In the genomic region with DNA sequence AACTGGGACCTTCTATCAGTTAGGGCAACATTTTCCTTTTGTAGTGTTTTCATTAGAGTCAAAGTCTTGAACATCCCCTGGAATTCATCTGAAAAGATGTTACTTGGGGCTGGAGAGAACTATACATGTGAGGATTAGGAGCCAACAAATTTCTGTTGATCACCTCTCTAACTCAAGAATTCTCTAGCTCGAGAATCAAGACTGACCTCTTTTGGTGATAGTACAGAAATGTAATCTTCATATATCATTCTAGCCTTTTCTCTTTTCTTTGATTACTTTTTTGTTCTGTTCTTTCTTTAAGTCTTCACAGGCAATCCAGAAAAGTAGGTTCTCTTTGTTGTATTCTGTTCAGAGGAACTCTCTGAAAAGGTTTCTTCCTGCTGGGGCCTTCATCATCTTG, we compare ENCODE assay signal across 9 cellular contexts. TPM values are rescaled to one million over a fixed set of nuclear protein-coding genes. Genes with fewer than 3 reads are reported as not detected.
DNase-seq lines count a peak whose midpoint lies in the region; ATAC-seq and TF ChIP-seq lines count a peak whose summit lies in the region.
"Had no signal": no experiment of that assay in that cellular context is flagged by ENCODE, and none has a peak within 500 bp of the region (broad histone marks: within the 10 kb centered on the region; RNA-seq: fewer than 3 reads in every experiment).

No MANE protein-coding gene starts in this region.

- intact Hi-C loops in HCT116 (cut with micrococcal nuclease): loop anchor here (10.0 kb wide), 1 partner anchor 218 kb away; a partner anchor contains a TSS
- intact Hi-C loops in mucosa of descending colon (cut with DNase I, micrococcal nuclease): no loop called here

- peaks cover 90 to 100% (median 100%) of the 10 kb centered on the region in 11 experiments for H4K20me1 ChIP-seq in BLaER1 treated with 17β-estradiol and CSF1 and Interleukin-3, amounts not matched to agents 10 nM and 100 nM
- no peaks in the 10 kb centered on the region for H4K20me1 ChIP-seq in HCT116 (ENCODE audit: insufficient read depth)

- H3K9me3 ChIP-seq in BLaER1 treated with 17β-estradiol and CSF1 and Interleukin-3, amounts not matched to agents 10 nM and 100 nM (replicated peaks in 1 of 11): no peaks in the 10 kb centered on the region; a peak in 1 of 22 replicates
- H3K9me3 ChIP-seq in HCT116 (ENCODE audit: control insufficient read depth in 1 of 2, insufficient read depth in 1 of 2, low read depth in 1 of 2, low read length in 2 of 2) (no peaks in the 10 kb centered on the region), mucosa of descending colon (no peaks in the 10 kb centered on the region)
- H3K9me3 ChIP-seq: right lobe of liver had no signal

- CTCF ChIA-PET in HCT116 (lab: Charles Lee): interaction anchor here (1.0 to 1.4 kb wide), 2 partner anchors 19 to 215 kb away, joined by 3 to 5 read pairs; no protein-coding TSS in a partner anchor

- no peak for ATAC-seq in HCT116
- ATAC-seq in activated naive CD4-positive, alpha-beta T cell treated with anti-CD3 and anti-CD28 coated beads, Interleukin-2, amount 50 U/mL, for 72 hours: no peak
- ATAC-seq in mucosa of descending colon: peak; percentile 22
- no peak for ATAC-seq in HG03439 (IDR thresholded peaks at IDR 0.05; ENCODE audit: unreplicated experiment)
- ATAC-seq in GM18868 (IDR thresholded peaks at IDR 0.05; ENCODE audit: unreplicated experiment): no peak

- TF ChIP-seq CTCF in HCT116 (IDR thresholded peaks at IDR 0.05 in 2 of 3, conservative IDR thresholded peaks at IDR 0.05 in 1 of 3; ENCODE audit: borderline replicate concordance in 1 of 3, insufficient read depth in 1 of 3, low read depth in 2 of 3, low read length in 2 of 3) (peak in 1 of 3 experiments; percentile 12; a peak in 2 of 6 replicates), mucosa of descending colon (IDR thresholded peaks at IDR 0.05) (no peak)

- RAD21 ChIA-PET in HCT116 (lab: Charles Lee; ENCODE audit: low non-redundant PET in 1 of 2, low total read pairs in 2 of 2, uncharacterized antibody in 2 of 2, unreplicated experiment in 2 of 2): interaction anchor here in 1 of 2 experiments (0.6 kb wide), 1 partner anchor 307 kb away, joined by 3 read pairs; no protein-coding TSS in a partner anchor

- POLR2A ChIA-PET in HCT116 (lab: Charles Lee): interaction anchor here (1.4 to 1.5 kb wide), 2 partner anchors 18 to 26 kb away, joined by 3 read pairs; a partner anchor contains a TSS

- no TSS peak for BruUV-seq in HCT116 (replicated peaks; lab: Mats Ljungman, UMichigan)

- H3K36me3 ChIP-seq in BLaER1 treated with 17β-estradiol and CSF1 and Interleukin-3, amounts not matched to agents 10 nM and 100 nM: peaks cover 3 to 94% (median 65%) of the 10 kb centered on the region in 11 experiments
- H3K36me3 ChIP-seq in HCT116 (ENCODE audit: control insufficient read depth in 1 of 2, insufficient read depth in 2 of 2, low read length in 2 of 2) (no peaks in the 10 kb centered on the region), mucosa of descending colon (ENCODE audit: low read depth) (peaks cover 5% of the 10 kb centered on the region)
- H3K36me3 ChIP-seq: right lobe of liver had no signal

- peaks cover 61 to 96% (median 82%) of the 10 kb centered on the region in 10 experiments for H3K4me1 ChIP-seq in BLaER1 treated with 17β-estradiol and CSF1 and Interleukin-3, amounts not matched to agents 10 nM and 100 nM
- H3K4me1 ChIP-seq in HCT116 (ENCODE audit: control insufficient read depth in 1 of 2, insufficient read depth in 2 of 2, low read length in 2 of 2) (peaks cover 35% of the 10 kb centered on the region in 2 experiments), mucosa of descending colon (ENCODE audit: low read depth) (peaks cover 57% of the 10 kb centered on the region)

- H3K9me2 ChIP-seq in HCT116 (ENCODE audit: insufficient read depth): no peaks in the 10 kb centered on the region

- peak overlapping the region; percentile 78 to 91 for H3K27ac Mint-ChIP-seq in activated naive CD4-positive, alpha-beta T cell treated with anti-CD3 and anti-CD28 coated beads, Interleukin-2, amount 50 U/mL, for 72 hours

- no peak overlapping the region for H3K4me3 ChIP-seq in BLaER1 treated with 17β-estradiol and CSF1 and Interleukin-3, amounts not matched to agents 10 nM and 100 nM
- H3K4me3 ChIP-seq in HCT116 (replicated peaks in 1 of 2; ENCODE audit: low read depth in 1 of 2, low read length in 2 of 2) (no peak overlapping the region), mucosa of descending colon (no peak overlapping the region)
- H3K4me3 ChIP-seq: right lobe of liver had no signal

- peak overlapping the region in 5 of 11 experiments; percentile 20 to 41 (median 33); a peak in 7 of 22 replicates for H3K9ac ChIP-seq in BLaER1 treated with 17β-estradiol and CSF1 and Interleukin-3, amounts not matched to agents 10 nM and 100 nM
- H3K9ac ChIP-seq in HCT116 (ENCODE audit: low read length): peak overlapping the region; percentile 42; the same call in 1 of the 2 replicates

- H3K36me3 Mint-ChIP-seq in activated naive CD4-positive, alpha-beta T cell treated with anti-CD3 and anti-CD28 coated beads, Interleukin-2, amount 50 U/mL, for 72 hours: peaks cover 0 to 10% of the 10 kb centered on the region in 2 donors

- peak; percentile 45 for TF ChIP-seq RAD21 in HCT116 (IDR thresholded peaks at IDR 0.05; ENCODE audit: low read depth)

- H3K9me3 Mint-ChIP-seq in activated naive CD4-positive, alpha-beta T cell treated with anti-CD3 and anti-CD28 coated beads, Interleukin-2, amount 50 U/mL, for 72 hours: no peaks in the 10 kb centered on the region

- TF ChIP-seq POLR2A in HCT116 (IDR thresholded peaks at IDR 0.05; ENCODE audit: borderline replicate concordance, extremely low read depth, insufficient read depth, insufficient read length): no peak

- H3K79me2 ChIP-seq in HCT116 (ENCODE audit: insufficient read depth, low read length): peaks cover 82% of the 10 kb centered on the region

- H3K27me3 ChIP-seq in BLaER1 treated with 17β-estradiol and CSF1 and Interleukin-3, amounts not matched to agents 10 nM and 100 nM: no peaks in the 10 kb centered on the region
- H3K27me3 ChIP-seq in HCT116 (ENCODE audit: insufficient read depth, low read length): no peaks in the 10 kb centered on the region
- H3K27me3 ChIP-seq: right lobe of liver had no signal

- no peak overlapping the region for H2AFZ ChIP-seq in HCT116 (ENCODE audit: low read depth, low read length, poor library complexity, severe bottlenecking)

- peak overlapping the region; percentile 35 to 93 (median 69); a peak in 15 of 22 replicates for H3K4me2 ChIP-seq in BLaER1 treated with 17β-estradiol and CSF1 and Interleukin-3, amounts not matched to agents 10 nM and 100 nM
- H3K4me2 ChIP-seq in HCT116 (ENCODE audit: low read length): peak overlapping the region; percentile 75

- DNase-seq in HCT116 (ENCODE audit: low read depth, low spot score) (no peak), mucosa of descending colon (no peak), NCI-H2227 (lab: John Stamatoyannopoulos, UW; ENCODE audit: unreplicated experiment) (no peak)
- no peak for DNase-seq in activated naive CD4-positive, alpha-beta T cell treated with anti-CD3 and anti-CD28 coated beads, Interleukin-2, amount 50 U/mL, for 72 hours (ENCODE audit: low spot score in 2 of 2)
- DNase-seq in stimulated activated CD4-positive, alpha-beta T cell treated with anti-CD3 and anti-CD28 coated beads, Interleukin-1b, Interleukin-23, amount 100 ng/mL, for 48 hours: no peak
- DNase-seq: right lobe of liver had no signal

- peak overlapping the region in 9 of 11 experiments; percentile 1 to 46 (median 31); a peak in 10 of 22 replicates for H3K27ac ChIP-seq in BLaER1 treated with 17β-estradiol and CSF1 and Interleukin-3, amounts not matched to agents 10 nM and 100 nM
- H3K27ac ChIP-seq in HCT116 (ENCODE audit: low read depth, low read length): peak overlapping the region; percentile 77; the same call in 1 of the 2 replicates

TF ChIP-seq in HCT116, 20 proteins besides CTCF, POLR2A, EP300 and RAD21:
- TF ChIP-seq, protein P1, sequence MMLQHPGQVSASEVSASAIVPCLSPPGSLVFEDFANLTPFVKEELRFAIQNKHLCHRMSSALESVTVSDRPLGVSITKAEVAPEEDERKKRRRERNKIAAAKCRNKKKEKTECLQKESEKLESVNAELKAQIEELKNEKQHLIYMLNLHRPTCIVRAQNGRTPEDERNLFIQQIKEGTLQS (IDR thresholded peaks at IDR 0.05): no peak
- TF ChIP-seq JUND (IDR thresholded peaks at IDR 0.05) (no peak), ZFX (IDR thresholded peaks at IDR 0.05) (no peak), SIN3A (IDR thresholded peaks at IDR 0.05; ENCODE audit: low read depth) (no peak), FOSL1 (IDR thresholded peaks at IDR 0.05; ENCODE audit: low read depth) (no peak), CEBPB (IDR thresholded peaks at IDR 0.05; ENCODE audit: low read depth) (no peak)

RNA-seq across cellular contexts. Expression of a gene that starts 26.4 kb away (rescaled TPM):
- total RNA-seq in HCT116 (2021; ENCODE audit: unreplicated experiment) (30.0 TPM), mucosa of descending colon (100 to 1,000 TPM in 1 of 3 donors, 10 to 100 TPM in 2; 80.2 to 111 (median 96.8) TPM)
- 13.3 and 17.1 TPM in 2 replicates for polyA plus RNA-seq in HCT116 (2012)
- total RNA-seq in activated naive CD4-positive, alpha-beta T cell treated with anti-CD3 and anti-CD28 coated beads, Interleukin-2, amount 50 U/mL, for 72 hours: 10 to 100 TPM; 62.0 to 86.2 TPM
